In the genomic region with DNA sequence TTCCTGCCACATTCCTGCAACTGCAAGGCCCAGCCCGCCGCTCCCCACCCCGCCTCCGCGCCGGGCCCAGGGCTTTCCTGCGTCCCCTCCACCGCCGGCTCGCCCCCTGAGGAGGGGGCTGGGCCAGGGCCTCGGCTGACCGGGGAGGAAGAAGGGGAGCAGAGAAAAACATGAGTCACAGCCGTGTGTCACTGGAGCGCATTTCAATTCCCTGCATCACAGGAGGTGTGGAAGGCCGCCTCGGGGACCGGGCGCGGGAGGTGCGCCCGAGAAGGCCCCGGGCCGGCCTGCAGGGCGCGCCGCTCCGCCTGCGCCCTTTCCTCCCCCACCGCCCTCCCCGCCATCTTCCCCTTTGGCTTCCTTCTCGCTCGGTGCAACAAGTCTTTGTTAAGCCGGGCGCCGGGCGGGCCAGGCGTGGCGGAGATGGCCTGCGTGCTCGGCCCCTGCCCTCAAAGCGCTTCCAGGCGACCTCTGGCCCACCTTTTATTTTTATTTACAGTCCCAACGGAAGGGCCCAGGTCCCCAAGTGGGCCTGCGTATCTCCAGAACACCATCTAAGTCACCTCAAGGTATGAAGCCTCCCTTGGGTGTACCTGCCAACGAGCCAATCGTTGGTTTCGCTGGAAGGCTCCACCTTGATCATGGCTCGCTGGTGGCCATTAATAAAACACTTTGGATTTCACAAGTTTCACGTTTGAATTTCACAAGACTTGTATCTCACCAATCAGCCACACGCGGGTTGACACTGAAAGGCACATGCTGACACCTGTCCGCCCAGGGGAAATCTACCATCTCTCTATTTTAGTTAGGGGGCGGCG, we compare ENCODE assay signal across 1 cellular context.
TF ChIP-seq lines count a peak whose summit lies in the region.

No MANE protein-coding gene starts in this region.

TF ChIP-seq in GM12878, 131 proteins besides CTCF, POLR2A, EP300 and RAD21 (continued from another document):
- TF ChIP-seq, protein P1, sequence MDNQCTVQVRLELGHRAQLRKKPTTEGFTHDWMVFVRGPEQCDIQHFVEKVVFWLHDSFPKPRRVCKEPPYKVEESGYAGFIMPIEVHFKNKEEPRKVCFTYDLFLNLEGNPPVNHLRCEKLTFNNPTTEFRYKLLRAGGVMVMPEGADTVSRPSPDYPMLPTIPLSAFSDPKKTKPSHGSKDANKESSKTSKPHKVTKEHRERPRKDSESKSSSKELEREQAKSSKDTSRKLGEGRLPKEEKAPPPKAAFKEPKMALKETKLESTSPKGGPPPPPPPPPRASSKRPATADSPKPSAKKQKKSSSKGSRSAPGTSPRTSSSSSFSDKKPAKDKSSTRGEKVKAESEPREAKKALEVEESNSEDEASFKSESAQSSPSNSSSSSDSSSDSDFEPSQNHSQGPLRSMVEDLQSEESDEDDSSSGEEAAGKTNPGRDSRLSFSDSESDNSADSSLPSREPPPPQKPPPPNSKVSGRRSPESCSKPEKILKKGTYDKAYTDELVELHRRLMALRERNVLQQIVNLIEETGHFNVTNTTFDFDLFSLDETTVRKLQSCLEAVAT (IDR thresholded peaks at IDR 0.05): 0 out of 2 replicates have a peak, but pooled peaks have one; percentile 22
- TF ChIP-seq BACH1 (IDR thresholded peaks at IDR 0.05; ENCODE audit: borderline replicate concordance) (peak; percentile 87), MTA3 (IDR thresholded peaks at IDR 0.05; ENCODE audit: borderline replicate concordance, low read length) (peak; percentile 98; the same call in 1 of the 2 replicates), JUND (IDR thresholded peaks at IDR 0.05; ENCODE audit: low read depth, low read length) (no peak), HDAC2 (IDR thresholded peaks at IDR 0.05) (no peak), RCOR1 (conservative IDR thresholded peaks at IDR 0.05; ENCODE audit: low read depth, low read length) (no peak; the same call in 1 of the 2 replicates), ASH2L (IDR thresholded peaks at IDR 0.05; ENCODE audit: borderline replicate concordance, low read depth) (no peak), TCF7 (IDR thresholded peaks at IDR 0.05; ENCODE audit: borderline replicate concordance) (no peak), ZNF217 (IDR thresholded peaks at IDR 0.05) (no peak), POLR2AphosphoS5 (IDR thresholded peaks at IDR 0.05; ENCODE audit: low read length) (peak; percentile 57), FOXK2 (IDR thresholded peaks at IDR 0.05) (no peak), FOS (IDR thresholded peaks at IDR 0.05; ENCODE audit: borderline replicate concordance, extremely low read depth, insufficient read length) (no peak), LARP7 (IDR thresholded peaks at IDR 0.05) (peak; percentile 38; the same call in 1 of the 2 replicates), HDAC6 (IDR thresholded peaks at IDR 0.05; ENCODE audit: unreplicated experiment) (no peak), STAT1 (conservative IDR thresholded peaks at IDR 0.05) (no peak), SP1 (IDR thresholded peaks at IDR 0.05; ENCODE audit: low read depth, low read length) (no peak), MXI1 (IDR thresholded peaks at IDR 0.05; ENCODE audit: low read depth, low read length) (0 out of 2 replicates have a peak, but pooled peaks have one; percentile 3), SMC3 (IDR thresholded peaks at IDR 0.05; ENCODE audit: borderline replicate concordance, low read length) (no peak), MYC (IDR thresholded peaks at IDR 0.05; ENCODE audit: insufficient read depth, insufficient read length, insufficient replicate concordance, low read length, severe bottlenecking) (no peak), SMAD5 (IDR thresholded peaks at IDR 0.05; ENCODE audit: low read depth) (peak; percentile 56)
- TF ChIP-seq, protein P2, sequence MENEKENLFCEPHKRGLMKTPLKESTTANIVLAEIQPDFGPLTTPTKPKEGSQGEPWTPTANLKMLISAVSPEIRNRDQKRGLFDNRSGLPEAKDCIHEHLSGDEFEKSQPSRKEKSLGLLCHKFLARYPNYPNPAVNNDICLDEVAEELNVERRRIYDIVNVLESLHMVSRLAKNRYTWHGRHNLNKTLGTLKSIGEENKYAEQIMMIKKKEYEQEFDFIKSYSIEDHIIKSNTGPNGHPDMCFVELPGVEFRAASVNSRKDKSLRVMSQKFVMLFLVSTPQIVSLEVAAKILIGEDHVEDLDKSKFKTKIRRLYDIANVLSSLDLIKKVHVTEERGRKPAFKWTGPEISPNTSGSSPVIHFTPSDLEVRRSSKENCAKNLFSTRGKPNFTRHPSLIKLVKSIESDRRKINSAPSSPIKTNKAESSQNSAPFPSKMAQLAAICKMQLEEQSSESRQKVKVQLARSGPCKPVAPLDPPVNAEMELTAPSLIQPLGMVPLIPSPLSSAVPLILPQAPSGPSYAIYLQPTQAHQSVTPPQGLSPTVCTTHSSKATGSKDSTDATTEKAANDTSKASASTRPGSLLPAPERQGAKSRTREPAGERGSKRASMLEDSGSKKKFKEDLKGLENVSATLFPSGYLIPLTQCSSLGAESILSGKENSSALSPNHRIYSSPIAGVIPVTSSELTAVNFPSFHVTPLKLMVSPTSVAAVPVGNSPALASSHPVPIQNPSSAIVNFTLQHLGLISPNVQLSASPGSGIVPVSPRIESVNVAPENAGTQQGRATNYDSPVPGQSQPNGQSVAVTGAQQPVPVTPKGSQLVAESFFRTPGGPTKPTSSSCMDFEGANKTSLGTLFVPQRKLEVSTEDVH (IDR thresholded peaks at IDR 0.05; ENCODE audit: low read depth, partially characterized antibody): no peak
- TF ChIP-seq, protein P3, sequence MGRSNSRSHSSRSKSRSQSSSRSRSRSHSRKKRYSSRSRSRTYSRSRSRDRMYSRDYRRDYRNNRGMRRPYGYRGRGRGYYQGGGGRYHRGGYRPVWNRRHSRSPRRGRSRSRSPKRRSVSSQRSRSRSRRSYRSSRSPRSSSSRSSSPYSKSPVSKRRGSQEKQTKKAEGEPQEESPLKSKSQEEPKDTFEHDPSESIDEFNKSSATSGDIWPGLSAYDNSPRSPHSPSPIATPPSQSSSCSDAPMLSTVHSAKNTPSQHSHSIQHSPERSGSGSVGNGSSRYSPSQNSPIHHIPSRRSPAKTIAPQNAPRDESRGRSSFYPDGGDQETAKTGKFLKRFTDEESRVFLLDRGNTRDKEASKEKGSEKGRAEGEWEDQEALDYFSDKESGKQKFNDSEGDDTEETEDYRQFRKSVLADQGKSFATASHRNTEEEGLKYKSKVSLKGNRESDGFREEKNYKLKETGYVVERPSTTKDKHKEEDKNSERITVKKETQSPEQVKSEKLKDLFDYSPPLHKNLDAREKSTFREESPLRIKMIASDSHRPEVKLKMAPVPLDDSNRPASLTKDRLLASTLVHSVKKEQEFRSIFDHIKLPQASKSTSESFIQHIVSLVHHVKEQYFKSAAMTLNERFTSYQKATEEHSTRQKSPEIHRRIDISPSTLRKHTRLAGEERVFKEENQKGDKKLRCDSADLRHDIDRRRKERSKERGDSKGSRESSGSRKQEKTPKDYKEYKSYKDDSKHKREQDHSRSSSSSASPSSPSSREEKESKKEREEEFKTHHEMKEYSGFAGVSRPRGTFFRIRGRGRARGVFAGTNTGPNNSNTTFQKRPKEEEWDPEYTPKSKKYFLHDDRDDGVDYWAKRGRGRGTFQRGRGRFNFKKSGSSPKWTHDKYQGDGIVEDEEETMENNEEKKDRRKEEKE (IDR thresholded peaks at IDR 0.05): no peak
- TF ChIP-seq, protein P4, sequence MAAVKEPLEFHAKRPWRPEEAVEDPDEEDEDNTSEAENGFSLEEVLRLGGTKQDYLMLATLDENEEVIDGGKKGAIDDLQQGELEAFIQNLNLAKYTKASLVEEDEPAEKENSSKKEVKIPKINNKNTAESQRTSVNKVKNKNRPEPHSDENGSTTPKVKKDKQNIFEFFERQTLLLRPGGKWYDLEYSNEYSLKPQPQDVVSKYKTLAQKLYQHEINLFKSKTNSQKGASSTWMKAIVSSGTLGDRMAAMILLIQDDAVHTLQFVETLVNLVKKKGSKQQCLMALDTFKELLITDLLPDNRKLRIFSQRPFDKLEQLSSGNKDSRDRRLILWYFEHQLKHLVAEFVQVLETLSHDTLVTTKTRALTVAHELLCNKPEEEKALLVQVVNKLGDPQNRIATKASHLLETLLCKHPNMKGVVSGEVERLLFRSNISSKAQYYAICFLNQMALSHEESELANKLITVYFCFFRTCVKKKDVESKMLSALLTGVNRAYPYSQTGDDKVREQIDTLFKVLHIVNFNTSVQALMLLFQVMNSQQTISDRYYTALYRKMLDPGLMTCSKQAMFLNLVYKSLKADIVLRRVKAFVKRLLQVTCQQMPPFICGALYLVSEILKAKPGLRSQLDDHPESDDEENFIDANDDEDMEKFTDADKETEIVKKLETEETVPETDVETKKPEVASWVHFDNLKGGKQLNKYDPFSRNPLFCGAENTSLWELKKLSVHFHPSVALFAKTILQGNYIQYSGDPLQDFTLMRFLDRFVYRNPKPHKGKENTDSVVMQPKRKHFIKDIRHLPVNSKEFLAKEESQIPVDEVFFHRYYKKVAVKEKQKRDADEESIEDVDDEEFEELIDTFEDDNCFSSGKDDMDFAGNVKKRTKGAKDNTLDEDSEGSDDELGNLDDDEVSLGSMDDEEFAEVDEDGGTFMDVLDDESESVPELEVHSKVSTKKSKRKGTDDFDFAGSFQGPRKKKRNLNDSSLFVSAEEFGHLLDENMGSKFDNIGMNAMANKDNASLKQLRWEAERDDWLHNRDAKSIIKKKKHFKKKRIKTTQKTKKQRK (IDR thresholded peaks at IDR 0.05; ENCODE audit: low read depth, low read length): no peak
